In the genomic region with DNA sequence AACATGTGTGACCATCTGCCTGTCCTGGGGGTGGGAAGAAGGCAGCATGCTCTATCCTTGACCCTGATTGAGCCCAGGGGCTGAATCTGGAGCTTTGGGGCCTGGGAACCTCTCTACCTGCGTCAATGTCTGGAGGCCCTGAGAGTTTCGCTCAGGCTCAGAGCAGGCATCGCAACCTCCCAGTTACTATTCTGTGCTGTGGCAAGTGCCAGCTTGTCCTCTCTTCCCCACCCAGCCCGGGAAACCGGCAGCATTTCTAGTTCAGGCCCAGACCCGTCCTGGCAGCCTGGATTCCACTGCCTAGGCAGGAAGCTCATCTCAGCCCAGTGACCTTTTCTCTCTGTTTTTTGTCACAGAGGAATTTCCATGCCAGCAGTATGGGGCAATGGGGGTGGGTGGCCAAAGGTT, we compare ENCODE assay signal across 1 cellular context.
TF ChIP-seq lines count a peak whose summit lies in the region.

No MANE protein-coding gene starts in this region.

TF ChIP-seq in HCT116, 20 proteins besides CTCF, POLR2A, EP300 and RAD21 (continued from another document):
- TF ChIP-seq CBX3 (IDR thresholded peaks at IDR 0.05; ENCODE audit: low read depth) (no peak), TCF7L2 (IDR thresholded peaks at IDR 0.05; ENCODE audit: borderline replicate concordance, extremely low read depth, insufficient read depth, insufficient read length) (no peak), POLR2AphosphoS5 (IDR thresholded peaks at IDR 0.05; ENCODE audit: low read depth, low read length) (no peak), SP1 (IDR thresholded peaks at IDR 0.05; ENCODE audit: low read depth) (no peak), EGR1 (IDR thresholded peaks at IDR 0.05; ENCODE audit: low read depth) (no peak), EZH2phosphoT487 (IDR thresholded peaks at IDR 0.05; ENCODE audit: borderline replicate concordance) (no peak)
- TF ChIP-seq, protein P1, sequence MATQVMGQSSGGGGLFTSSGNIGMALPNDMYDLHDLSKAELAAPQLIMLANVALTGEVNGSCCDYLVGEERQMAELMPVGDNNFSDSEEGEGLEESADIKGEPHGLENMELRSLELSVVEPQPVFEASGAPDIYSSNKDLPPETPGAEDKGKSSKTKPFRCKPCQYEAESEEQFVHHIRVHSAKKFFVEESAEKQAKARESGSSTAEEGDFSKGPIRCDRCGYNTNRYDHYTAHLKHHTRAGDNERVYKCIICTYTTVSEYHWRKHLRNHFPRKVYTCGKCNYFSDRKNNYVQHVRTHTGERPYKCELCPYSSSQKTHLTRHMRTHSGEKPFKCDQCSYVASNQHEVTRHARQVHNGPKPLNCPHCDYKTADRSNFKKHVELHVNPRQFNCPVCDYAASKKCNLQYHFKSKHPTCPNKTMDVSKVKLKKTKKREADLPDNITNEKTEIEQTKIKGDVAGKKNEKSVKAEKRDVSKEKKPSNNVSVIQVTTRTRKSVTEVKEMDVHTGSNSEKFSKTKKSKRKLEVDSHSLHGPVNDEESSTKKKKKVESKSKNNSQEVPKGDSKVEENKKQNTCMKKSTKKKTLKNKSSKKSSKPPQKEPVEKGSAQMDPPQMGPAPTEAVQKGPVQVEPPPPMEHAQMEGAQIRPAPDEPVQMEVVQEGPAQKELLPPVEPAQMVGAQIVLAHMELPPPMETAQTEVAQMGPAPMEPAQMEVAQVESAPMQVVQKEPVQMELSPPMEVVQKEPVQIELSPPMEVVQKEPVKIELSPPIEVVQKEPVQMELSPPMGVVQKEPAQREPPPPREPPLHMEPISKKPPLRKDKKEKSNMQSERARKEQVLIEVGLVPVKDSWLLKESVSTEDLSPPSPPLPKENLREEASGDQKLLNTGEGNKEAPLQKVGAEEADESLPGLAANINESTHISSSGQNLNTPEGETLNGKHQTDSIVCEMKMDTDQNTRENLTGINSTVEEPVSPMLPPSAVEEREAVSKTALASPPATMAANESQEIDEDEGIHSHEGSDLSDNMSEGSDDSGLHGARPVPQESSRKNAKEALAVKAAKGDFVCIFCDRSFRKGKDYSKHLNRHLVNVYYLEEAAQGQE (IDR thresholded peaks at IDR 0.05; ENCODE audit: low read depth), result no peak
- TF ChIP-seq, protein P2, sequence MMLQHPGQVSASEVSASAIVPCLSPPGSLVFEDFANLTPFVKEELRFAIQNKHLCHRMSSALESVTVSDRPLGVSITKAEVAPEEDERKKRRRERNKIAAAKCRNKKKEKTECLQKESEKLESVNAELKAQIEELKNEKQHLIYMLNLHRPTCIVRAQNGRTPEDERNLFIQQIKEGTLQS (IDR thresholded peaks at IDR 0.05), result no peak
